In the genomic region with DNA sequence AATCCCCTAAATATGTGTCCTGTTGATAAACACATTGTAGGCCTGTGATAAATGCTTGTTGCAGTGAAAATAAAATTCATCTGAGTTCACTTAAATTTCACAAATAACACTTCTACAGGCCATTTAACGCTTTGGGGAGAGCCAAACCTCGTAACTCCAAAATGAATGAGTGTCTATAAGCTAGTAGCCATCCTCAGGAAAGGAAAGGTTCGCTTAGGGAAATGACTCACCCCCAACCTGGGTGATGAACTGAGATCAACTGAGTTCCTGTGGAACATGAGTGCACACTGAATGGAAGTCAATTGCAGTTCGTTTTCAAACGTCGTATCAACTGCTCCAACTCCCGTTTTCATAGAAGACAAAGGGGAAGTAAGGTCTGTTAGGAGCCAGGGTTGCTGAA, we compare ENCODE assay signal across 19 cellular contexts.
DNase-seq lines count a peak whose midpoint lies in the region; ATAC-seq and TF ChIP-seq lines count a peak whose summit lies in the region.
"Had no signal": no experiment of that assay in that cellular context is flagged by ENCODE, and none has a peak within 500 bp of the region (broad histone marks: within the 10 kb centered on the region; RNA-seq: fewer than 3 reads in every experiment).

No MANE protein-coding gene starts in this region.

- POLR2A ChIA-PET in GM10248 (lab: Yijun Ruan, JAX) = no interaction called here
- POLR2A ChIA-PET in SK-N-SH (lab: Yijun Ruan, JAX) = no interaction called here

- no peak overlapping the region for H3K4me2 ChIP-seq in SK-N-SH

- H3K27me3 ChIP-seq in SK-N-SH (ENCODE audit: insufficient read depth) = no peaks in the 10 kb centered on the region
- H3K27me3 ChIP-seq: thyroid gland had no signal

- H3K9me3 Mint-ChIP-seq in activated naive CD8-positive, alpha-beta T cell treated with anti-CD3 and anti-CD28 coated beads, Interleukin-2, amount 50 U/mL, for 24 hours = peaks cover 30% of the 10 kb centered on the region

- H3K36me3 Mint-ChIP-seq in activated naive CD8-positive, alpha-beta T cell treated with anti-CD3 and anti-CD28 coated beads, Interleukin-2, amount 50 U/mL, for 24 hours (ENCODE audit: low read depth) = peaks cover 9% of the 10 kb centered on the region
- H3K36me3 Mint-ChIP-seq: IgD-negative memory B cell had no signal

- no peak overlapping the region for H2AFZ ChIP-seq in SK-N-SH (ENCODE audit: low read depth)

- H3K4me1 ChIP-seq in SK-N-SH (ENCODE audit: control insufficient read depth in 1 of 2, insufficient read depth in 2 of 2, low read depth in 1 of 2, low read length in 1 of 2) = peaks cover 4 to 10% of the 10 kb centered on the region in 2 experiments; a peak in 2 of 4 replicates
- H3K4me1 ChIP-seq: Caco-2, thyroid gland had no signal

- H4K20me1 ChIP-seq in SK-N-SH (ENCODE audit: insufficient read depth) = no peaks in the 10 kb centered on the region

- TF ChIP-seq CTCF in NB4 (IDR thresholded peaks at IDR 0.05; ENCODE audit: low read depth, low read length) (no peak), GM10248 (IDR thresholded peaks at IDR 0.05; ENCODE audit: control extremely low read depth, extremely low read depth, low read depth, missing control alignments) (no peak), SK-N-SH (IDR thresholded peaks at IDR 0.05) (no peak)

- no peak for TF ChIP-seq EP300 in SK-N-SH (IDR thresholded peaks at IDR 0.05; ENCODE audit: borderline replicate concordance in 1 of 2, low read depth in 1 of 2, low read length in 1 of 2)

- CTCF ChIA-PET in GM10248 (lab: Yijun Ruan, JAX) = no interaction called here
- CTCF ChIA-PET in SK-N-SH (lab: Yijun Ruan, JAX) = no interaction called here

- H3K9ac ChIP-seq in SK-N-SH = no peak overlapping the region

- H3K36me3 ChIP-seq in SK-N-SH (replicated peaks in 1 of 2; ENCODE audit: control insufficient read depth in 1 of 2, insufficient read depth in 2 of 2, low read length in 1 of 2) = no peaks in the 10 kb centered on the region
- H3K36me3 ChIP-seq: left ventricle myocardium inferior, spleen, thyroid gland had no signal

- H3K27ac ChIP-seq in SK-N-SH (ENCODE audit: low read depth in 2 of 2, low read length in 1 of 2) = no peak overlapping the region
- H3K27ac ChIP-seq: left ventricle myocardium inferior, RWPE1, spleen, thyroid gland had no signal

- H3K4me3 ChIP-seq in NB4 (ENCODE audit: low read depth, low read length) = no peak overlapping the region
- no peak overlapping the region for H3K4me3 ChIP-seq in SK-N-SH (ENCODE audit: low read depth in 2 of 2, low read length in 1 of 2)
- H3K4me3 ChIP-seq: left ventricle myocardium inferior, spleen, thyroid gland had no signal

- no peaks in the 10 kb centered on the region for H3K27me3 Mint-ChIP-seq in activated naive CD8-positive, alpha-beta T cell treated with anti-CD3 and anti-CD28 coated beads, Interleukin-2, amount 50 U/mL, for 24 hours

- no peak for TF ChIP-seq RAD21 in SK-N-SH (IDR thresholded peaks at IDR 0.05; ENCODE audit: low read length)

- no peaks in the 10 kb centered on the region for H3F3A ChIP-seq in SK-N-SH (replicated peaks; ENCODE audit: insufficient read depth)

- no peaks in the 10 kb centered on the region for H3K79me2 ChIP-seq in SK-N-SH (ENCODE audit: insufficient read depth)

- peak overlapping the region; percentile 82 for H3K27ac Mint-ChIP-seq in activated naive CD8-positive, alpha-beta T cell treated with anti-CD3 and anti-CD28 coated beads, Interleukin-2, amount 50 U/mL, for 24 hours
- H3K27ac Mint-ChIP-seq: B cell had no signal

- ATAC-seq in activated naive CD8-positive, alpha-beta T cell treated with anti-CD3 and anti-CD28 coated beads, Interleukin-2, amount 50 U/mL, for 24 hours = peak; percentile 26

- H3K4me3 Mint-ChIP-seq in activated naive CD8-positive, alpha-beta T cell treated with anti-CD3 and anti-CD28 coated beads, Interleukin-2, amount 50 U/mL, for 24 hours = no peak overlapping the region
- H3K4me3 Mint-ChIP-seq: B cell, IgD-negative memory B cell had no signal

- WGBS in SK-N-SH (ENCODE audit: low lambda C conversion rate) = 92% methylated on average over 7 of the region's 7 CpGs

- no peaks in the 10 kb centered on the region for H3K9me2 ChIP-seq in SK-N-SH

- H3K4me1 Mint-ChIP-seq in activated naive CD8-positive, alpha-beta T cell treated with anti-CD3 and anti-CD28 coated beads, Interleukin-2, amount 50 U/mL, for 24 hours = peaks cover 37% of the 10 kb centered on the region

- TF ChIP-seq POLR2A in NB4 (IDR thresholded peaks at IDR 0.05; ENCODE audit: extremely low read depth, insufficient read length) = no peak

- peak; percentile 34 for DNase-seq in stimulated activated CD4-positive, alpha-beta T cell treated with anti-CD3 and anti-CD28 coated beads, Interleukin-1b, Interleukin-23, amount 100 ng/mL, for 48 hours
- DNase-seq in stimulated activated CD4-positive, alpha-beta T cell treated with anti-CD3 and anti-CD28 coated beads, Interleukin-2, amount 100 ng/mL, for 24 hours = no peak
- DNase-seq in NB4 (ENCODE audit: low read depth) (peak; percentile 38), GM10248 (ENCODE audit: extremely low spot score) (no peak), SK-N-SH (no peak), DMS53 treated with DMSO at 0.1 percent for 48 hours (lab: John Stamatoyannopoulos, UW; ENCODE audit: unreplicated experiment) (no peak)
- no peak for DNase-seq in activated naive CD8-positive, alpha-beta T cell treated with anti-CD3 and anti-CD28 coated beads, Interleukin-2, amount 50 U/mL, for 24 hours
- DNase-seq: aorta; Caco-2; HCEC 1CT; left ventricle myocardium inferior; NCI-H187 treated with DMSO at 0.1 percent for 48 hours; NCI-H226; NK-92 treated with Interleukin-12 subunit alpha and Interleukin-12 subunit beta, amount 100 ng/mL, for 24 hours; spleen; thyroid gland had no signal

- no peaks in the 10 kb centered on the region for H3K9me3 ChIP-seq in SK-N-SH
- H3K9me3 ChIP-seq: Caco-2, left ventricle myocardium inferior, thyroid gland had no signal

TF ChIP-seq in SK-N-SH, 30 proteins besides CTCF, POLR2A, EP300 and RAD21:
- TF ChIP-seq JUND (IDR thresholded peaks at IDR 0.05) (no peak), FOSL2 (IDR thresholded peaks at IDR 0.05; ENCODE audit: borderline replicate concordance, low read depth) (no peak), MEF2A (IDR thresholded peaks at IDR 0.05; ENCODE audit: borderline replicate concordance, low read depth) (no peak), CHD2 (IDR thresholded peaks at IDR 0.05; ENCODE audit: low read length, partially characterized antibody) (no peak), RCOR1 (IDR thresholded peaks at IDR 0.05; ENCODE audit: low read length) (no peak), RFX5 (IDR thresholded peaks at IDR 0.05; ENCODE audit: low read length) (no peak), GABPA (IDR thresholded peaks at IDR 0.05; ENCODE audit: low read depth) (no peak), MXI1 (IDR thresholded peaks at IDR 0.05; ENCODE audit: low read depth, low read length) (no peak), NFIC (IDR thresholded peaks at IDR 0.05; ENCODE audit: borderline replicate concordance) (no peak)
- TF ChIP-seq, protein P1, sequence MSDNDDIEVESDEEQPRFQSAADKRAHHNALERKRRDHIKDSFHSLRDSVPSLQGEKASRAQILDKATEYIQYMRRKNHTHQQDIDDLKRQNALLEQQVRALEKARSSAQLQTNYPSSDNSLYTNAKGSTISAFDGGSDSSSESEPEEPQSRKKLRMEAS (IDR thresholded peaks at IDR 0.05; ENCODE audit: low read depth) = no peak
- TF ChIP-seq, protein P2, sequence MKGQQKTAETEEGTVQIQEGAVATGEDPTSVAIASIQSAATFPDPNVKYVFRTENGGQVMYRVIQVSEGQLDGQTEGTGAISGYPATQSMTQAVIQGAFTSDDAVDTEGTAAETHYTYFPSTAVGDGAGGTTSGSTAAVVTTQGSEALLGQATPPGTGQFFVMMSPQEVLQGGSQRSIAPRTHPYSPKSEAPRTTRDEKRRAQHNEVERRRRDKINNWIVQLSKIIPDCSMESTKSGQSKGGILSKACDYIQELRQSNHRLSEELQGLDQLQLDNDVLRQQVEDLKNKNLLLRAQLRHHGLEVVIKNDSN (IDR thresholded peaks at IDR 0.05; ENCODE audit: borderline replicate concordance, low read depth) = no peak

Comparison
In these comparisons a context has a peak if more than half of its experiments do, and no peak if none do; other contexts are left out.
1. DNase-seq: peak in stimulated activated CD4-positive, alpha-beta T cell treated with anti-CD3 and anti-CD28 coated beads, Interleukin-1b, Interleukin-23, amount 100 ng/mL, for 48 hours (single experiment) and NB4 (single experiment); none in stimulated activated CD4-positive, alpha-beta T cell treated with anti-CD3 and anti-CD28 coated beads, Interleukin-2, amount 100 ng/mL, for 24 hours (0 of 2), activated naive CD8-positive, alpha-beta T cell treated with anti-CD3 and anti-CD28 coated beads, Interleukin-2, amount 50 U/mL, for 24 hours (single experiment), GM10248 (single experiment), SK-N-SH (single experiment) and DMS53 treated with DMSO at 0.1 percent for 48 hours (single experiment).